32 cellular contexts compared by ENCODE assay signal in the genomic region with DNA sequence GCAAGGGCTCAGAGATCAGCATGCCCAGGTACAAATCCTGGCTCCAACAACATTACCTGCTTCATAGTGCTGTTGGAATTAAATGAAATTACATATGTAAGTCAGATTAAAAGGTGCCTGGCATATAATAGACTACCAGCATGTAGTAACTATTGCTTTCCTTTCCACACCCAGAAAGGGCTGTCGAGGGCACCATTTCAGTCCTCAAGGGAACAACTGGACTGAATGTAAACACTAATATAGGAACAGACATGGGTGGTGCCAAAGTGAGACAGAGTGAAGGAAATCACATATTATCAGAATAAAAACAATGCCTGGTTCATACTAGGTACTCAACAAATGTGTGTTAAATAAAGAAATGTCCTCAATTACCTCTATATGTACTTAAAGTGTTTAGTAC. TPM values are rescaled to one million over a fixed set of nuclear protein-coding genes. Genes with fewer than 3 reads are reported as not detected.
"Had no signal": no experiment of that assay in that cellular context is flagged by ENCODE, and none has a peak within 500 bp of the region (broad histone marks: within the 10 kb centered on the region; RNA-seq: fewer than 3 reads in every experiment).

No MANE protein-coding gene starts in this region.

- H3K4me3 ChIP-seq: gastrocnemius medialis, lung, ovary, psoas muscle, sigmoid colon, spleen, testis, tibial artery had no signal

- H3K27ac Mint-ChIP-seq: endodermal cell; memory B cell; mesothelial cell of epicardium; naive thymus-derived CD4-positive, alpha-beta T cell; nephron; stimulated activated memory B cell treated with anti-CD40 and anti-IgM and Interleukin-4, amounts not matched to agents 10 μg/mL and 1 μg/mL and 100 μg/mL, for 72 hours; type B pancreatic cell had no signal

- H3K27me3 Mint-ChIP-seq: type B pancreatic cell had no signal

- H3K4me3 Mint-ChIP-seq: endodermal cell; memory B cell; mesothelial cell of epicardium; naive thymus-derived CD4-positive, alpha-beta T cell; nephron; stimulated activated memory B cell treated with anti-CD40 and anti-IgM and Interleukin-4, amounts not matched to agents 10 μg/mL and 1 μg/mL and 100 μg/mL, for 72 hours; type B pancreatic cell had no signal

- H3K9me3 Mint-ChIP-seq: endodermal cell; memory B cell; mesothelial cell of epicardium; naive thymus-derived CD4-positive, alpha-beta T cell; nephron; stimulated activated memory B cell treated with anti-CD40 and anti-IgM and Interleukin-4, amounts not matched to agents 10 μg/mL and 1 μg/mL and 100 μg/mL, for 72 hours; type B pancreatic cell had no signal

- H3K4me1 Mint-ChIP-seq: endodermal cell; memory B cell; mesothelial cell of epicardium; naive thymus-derived CD4-positive, alpha-beta T cell; stimulated activated memory B cell treated with anti-CD40 and anti-IgM and Interleukin-4, amounts not matched to agents 10 μg/mL and 1 μg/mL and 100 μg/mL, for 72 hours had no signal

- H3K36me3 Mint-ChIP-seq: memory B cell; naive thymus-derived CD4-positive, alpha-beta T cell; stimulated activated memory B cell treated with anti-CD40 and anti-IgM and Interleukin-4, amounts not matched to agents 10 μg/mL and 1 μg/mL and 100 μg/mL, for 72 hours; type B pancreatic cell had no signal

- DNase-seq: effector CD8-positive, alpha-beta T cell; endodermal cell; foreskin fibroblast; gastrocnemius medialis; head of caudate nucleus; naive thymus-derived CD4-positive, alpha-beta T cell; nucleus accumbens; ovary; posterior cingulate gyrus; psoas muscle; right cardiac atrium; sigmoid colon; spleen; stimulated activated CD4-positive, alpha-beta T cell treated with anti-CD3 and anti-CD28 coated beads, Interleukin-4, amount 100 ng/mL, for 4 hours; stimulated activated naive CD8-positive, alpha-beta T cell treated with anti-CD3 and anti-CD28 coated beads, Interleukin-15, Interleukin-2, amounts not matched to agents 100 U/mL and 50 U/mL, for 24 hours; substantia nigra; testis; tibial artery had no signal

- FAIRE-seq: keratinocyte had no signal

- H3K27ac ChIP-seq: epithelial cell of prostate, gastrocnemius medialis, ovary, psoas muscle, sigmoid colon, spleen, testis, tibial artery had no signal

- H3K4me1 ChIP-seq: gastrocnemius medialis, psoas muscle, sigmoid colon, spleen, testis, tibial artery had no signal

- H3K27me3 ChIP-seq: gastrocnemius medialis, ovary, sigmoid colon, spleen, testis, tibial artery had no signal

- H3K9me3 ChIP-seq: gastrocnemius medialis, ovary, psoas muscle, sigmoid colon, spleen, testis, tibial artery had no signal

- ATAC-seq: esophagus mucosa; gastrocnemius medialis; left lobe of liver; naive thymus-derived CD4-positive, alpha-beta T cell; psoas muscle; right cardiac atrium; stimulated activated memory B cell treated with anti-CD40 and anti-IgM and Interleukin-4, amounts not matched to agents 10 μg/mL and 1 μg/mL and 100 μg/mL, for 72 hours; stimulated activated naive CD8-positive, alpha-beta T cell treated with anti-CD3 and anti-CD28 coated beads, Interleukin-15, Interleukin-2, amounts not matched to agents 100 U/mL and 50 U/mL, for 24 hours had no signal

- H3K36me3 ChIP-seq: gastrocnemius medialis, ovary, spleen had no signal

RNA-seq across cellular contexts. Expression of a gene that starts 43.3 kb away (rescaled TPM):
- total RNA-seq: endodermal cell; naive thymus-derived CD4-positive, alpha-beta T cell had no signal
- polyA plus RNA-seq: naive thymus-derived CD4-positive, alpha-beta T cell had no signal

RNA-seq across cellular contexts. Expression of a gene that starts 47.9 kb away (rescaled TPM):
- total RNA-seq: endodermal cell; esophagus mucosa; gastrocnemius medialis; glomerular endothelial cell; left lobe of liver; liver; lung; naive thymus-derived CD4-positive, alpha-beta T cell; psoas muscle; renal cortical epithelial cell; right cardiac atrium; sigmoid colon; spleen; testis; urinary bladder had no signal
- polyA plus RNA-seq: keratinocyte; liver; naive thymus-derived CD4-positive, alpha-beta T cell; ovary; right cardiac atrium; urinary bladder had no signal
